13 cellular contexts compared by ENCODE assay signal in the genomic region with DNA sequence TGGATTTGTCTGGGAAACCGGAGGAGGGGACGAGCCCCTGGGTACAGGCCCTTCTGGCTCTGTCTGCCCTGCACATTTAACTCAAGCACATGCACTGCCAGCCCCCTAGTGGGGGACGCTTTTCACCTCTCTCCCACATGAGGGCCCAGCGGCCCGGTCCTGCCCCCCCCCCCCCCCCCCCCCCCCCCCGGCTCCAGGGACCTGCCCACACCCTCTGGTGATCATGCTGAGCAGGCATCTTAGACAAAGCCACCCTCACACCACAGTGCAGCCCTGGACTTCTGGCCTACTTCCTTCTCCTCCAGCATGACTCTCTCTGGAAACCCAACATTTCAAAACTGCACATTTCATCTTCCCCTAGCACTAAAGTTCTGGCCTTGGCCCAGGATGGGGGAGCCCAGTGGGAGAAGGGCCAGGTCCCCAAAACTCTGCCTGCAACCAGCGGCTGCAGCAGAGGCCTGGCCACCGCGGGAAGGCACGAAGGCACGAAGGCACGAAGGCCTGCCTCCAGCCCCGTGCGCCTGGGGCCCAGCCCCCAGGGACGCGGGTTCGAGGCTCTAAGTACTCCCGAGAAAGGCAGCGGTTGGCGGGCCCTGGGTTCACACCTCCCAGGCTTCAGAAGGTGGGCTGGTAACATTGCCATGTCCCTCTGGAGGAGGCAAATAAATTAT. TPM values are rescaled to one million over a fixed set of nuclear protein-coding genes. Genes with fewer than 3 reads are reported as not detected.
A peak's percentile ranks its signal among the peaks of the same experiment; 100 is the strongest.
DNase-seq lines count a peak whose midpoint lies in the region; ATAC-seq and TF ChIP-seq lines count a peak whose summit lies in the region.
"Had no signal": no experiment of that assay in that cellular context is flagged by ENCODE, and none has a peak within 500 bp of the region (broad histone marks: within the 10 kb centered on the region; RNA-seq: fewer than 3 reads in every experiment).

No MANE protein-coding gene starts in this region.

- no peak overlapping the region for H3K4me3 ChIP-seq in fibroblast of pulmonary artery (replicated peaks; ENCODE audit: low read depth, low read length)

- no peak for ATAC-seq in GM21526 (IDR thresholded peaks at IDR 0.05; ENCODE audit: low FRiP score, unreplicated experiment)

- intact Hi-C loops in posterior vena cava (cut with DNase I) = no loop called here

- DNase-seq in EL (peak; percentile 20), NCI-H82 treated with DMSO at 0.1 percent for 48 hours (lab: John Stamatoyannopoulos, UW; ENCODE audit: unreplicated experiment) (peak; percentile 9), fibroblast of pulmonary artery (ENCODE audit: low read depth) (peak; percentile 11), posterior vena cava (ENCODE audit: low spot score) (peak; percentile 68), A172 (ENCODE audit: low spot score) (no peak), NCI-H446 treated with DMSO at 0.1 percent for 48 hours (lab: John Stamatoyannopoulos, UW) (no peak), substantia nigra (lab: John Stamatoyannopoulos, UW) (no peak)
- DNase-seq: activated naive CD4-positive, alpha-beta T cell treated with anti-CD3 and anti-CD28 coated beads, Interleukin-2, amount 50 U/mL, for 16 hours; NCI-H187 treated with DMSO at 0.1 percent for 48 hours had no signal

- TF ChIP-seq CTCF in fibroblast of pulmonary artery (IDR thresholded peaks at IDR 0.05; ENCODE audit: low read length, missing control alignments) = no peak

- H3K27ac ChIP-seq in substantia nigra (ENCODE audit: low read depth, low read length, poor library complexity, severe bottlenecking) = no peak overlapping the region

RNA-seq across cellular contexts. Expression of gene KLF15, which starts 14.1 kb away (rescaled TPM):
- total RNA-seq in posterior vena cava = 10 to 100 TPM; 10.6 to 15.5 TPM
- total RNA-seq in A172 (2014; rRNA removed; shearing (Covaris generic)) = 0.03 and 0.31 TPM in 2 replicates
- total RNA-seq: epithelial cell of proximal tubule; T-helper 1 cell treated with Interleukin-12 subunit alpha and Interleukin-12 subunit beta and Interleukin-4 antibody, amounts not matched to agents 30 ng/mL and 1 ng/mL, for 36 hours had no signal

RNA-seq across cellular contexts. Expression of gene CFAP100, which starts 51.6 kb away (rescaled TPM):
- total RNA-seq in posterior vena cava = not detected
- not detected in 2 replicates for total RNA-seq in A172 (2014; rRNA removed; shearing (Covaris generic))
- total RNA-seq: epithelial cell of proximal tubule; T-helper 1 cell treated with Interleukin-12 subunit alpha and Interleukin-12 subunit beta and Interleukin-4 antibody, amounts not matched to agents 30 ng/mL and 1 ng/mL, for 36 hours; urinary bladder had no signal

Comparison
In these comparisons a context has a peak if more than half of its experiments do, and no peak if none do; other contexts are left out.
1. DNase-seq: peak in EL (single experiment), NCI-H82 treated with DMSO at 0.1 percent for 48 hours (single experiment), fibroblast of pulmonary artery (single experiment) and posterior vena cava (single experiment); none in A172 (single experiment), NCI-H446 treated with DMSO at 0.1 percent for 48 hours (single experiment) and substantia nigra (0 of 49).